In genomic region chr15:63870403-63871209, GRCh38 we compare ENCODE assay signal across 9 cellular contexts. TPM values are rescaled to one million over a fixed set of nuclear protein-coding genes. Genes with fewer than 3 reads are reported as not detected.
DNase-seq lines count a peak whose midpoint lies in the region; ATAC-seq, FAIRE-seq and TF ChIP-seq lines count a peak whose summit lies in the region.
"Had no signal": no experiment of that assay in that cellular context is flagged by ENCODE, and none has a peak within 500 bp of the region (broad histone marks: within the 10 kb centered on the region; RNA-seq: fewer than 3 reads in every experiment).

No MANE protein-coding gene starts in this region.

- H4K8ac ChIP-seq in IMR-90 (ENCODE audit: low read depth in 2 of 2, low read length in 2 of 2) = no peak overlapping the region

- BruUV-seq in IMR-90 (replicated peaks; lab: Mats Ljungman, UMichigan) (no TSS peak), K562 (replicated peaks; lab: Mats Ljungman, UMichigan) (no TSS peak)

- no peak for TF ChIP-seq EP300 in K562 (IDR thresholded peaks at IDR 0.05; ENCODE audit: low read length)

- dilution Hi-C loops in IMR-90 (cut with HindIII; ENCODE audit: low sequenced_read_pairs, unreplicated experiment) = no loop called here

- no peak overlapping the region for H4K91ac ChIP-seq in IMR-90 (ENCODE audit: insufficient read depth, low read depth, low read length)

- CTCF ChIA-PET in IMR-90 (lab: Yijun Ruan, JAX) (interaction anchor here (0.7 to 0.9 kb wide), 2 partner anchors 20 to 44 kb away, joined by 3 read pairs; no protein-coding TSS in a partner anchor), K562 (lab: Yijun Ruan, JAX; ENCODE audit: low intra/inter-chr PET ratio) (no interaction called here)

- intact Hi-C loops in IMR-90 (cut with micrococcal nuclease) (no loop called here), K562 (cut with micrococcal nuclease) (no loop called here), esophagus squamous epithelium (cut with DNase I) (no loop called here)

- H3K4me2 ChIP-seq in IMR-90 (ENCODE audit: low read depth, low read length) (no peak overlapping the region), K562 (ENCODE audit: insufficient read depth, low read length) (no peak overlapping the region)

- H3K79me1 ChIP-seq in IMR-90 (ENCODE audit: low read depth in 1 of 2, low read length in 2 of 2) = no peaks in the 10 kb centered on the region

- no peak overlapping the region for H2AK9ac ChIP-seq in IMR-90 (replicated peaks; ENCODE audit: low read depth, low read length, poor library complexity)

- no peak for TF ChIP-seq POLR2A in IMR-90 (IDR thresholded peaks at IDR 0.05; ENCODE audit: low read depth, low read length)
- TF ChIP-seq POLR2A in K562 (conservative IDR thresholded peaks at IDR 0.05) = no peak
- no peak for TF ChIP-seq POLR2A in esophagus squamous epithelium (IDR thresholded peaks at IDR 0.05)

- H3K4me1 ChIP-seq in IMR-90 (ENCODE audit: control insufficient read depth, insufficient read depth, low read length) = peaks cover 2% of the 10 kb centered on the region; the same call in 1 of the 2 replicates
- H3K4me1 ChIP-seq in K562 (replicated peaks in 1 of 2; ENCODE audit: control insufficient read depth in 2 of 2, insufficient read depth in 2 of 2, low read length in 2 of 2) = peaks cover 2 to 6% of the 10 kb centered on the region in 2 experiments; a peak in 4 of 5 replicates
- H3K4me1 ChIP-seq in esophagus squamous epithelium = no peaks in the 10 kb centered on the region

- H4K20me1 ChIP-seq in IMR-90 (ENCODE audit: insufficient read depth, low read length) = peaks cover 13% of the 10 kb centered on the region; the same call in 1 of the 2 replicates
- H4K20me1 ChIP-seq in K562 (replicated peaks; ENCODE audit: control insufficient read depth, insufficient read depth, low read length) = no peaks in the 10 kb centered on the region

- no peaks in the 10 kb centered on the region for H3K79me2 ChIP-seq in K562 (ENCODE audit: control insufficient read depth, insufficient read depth, low read length)

- ATAC-seq in IMR-90 (ENCODE audit: low read depth) (peak; percentile 100), K562 (peak; percentile 89), left lobe of liver (peak; percentile 71), HG02678 (IDR thresholded peaks at IDR 0.05; ENCODE audit: unreplicated experiment) (no peak)

- no peak overlapping the region for H2BK20ac ChIP-seq in IMR-90 (ENCODE audit: low read depth, low read length)

- H2AFZ ChIP-seq in IMR-90 (replicated peaks; ENCODE audit: low read length, poor library complexity) = peak overlapping the region; percentile 67
- H2AFZ ChIP-seq in K562 (ENCODE audit: low read depth, low read length) = no peak overlapping the region

- no peak overlapping the region for H4K5ac ChIP-seq in IMR-90 (ENCODE audit: low read depth, low read length)

- no peak overlapping the region for H3K4me3 ChIP-seq in IMR-90 (ENCODE audit: insufficient read depth, low read depth, low read length)
- H3K4me3 ChIP-seq in K562 = no peak overlapping the region
- no peak overlapping the region for H3K4me3 ChIP-seq in esophagus squamous epithelium

- H3K56ac ChIP-seq in IMR-90 (ENCODE audit: extremely low read depth, insufficient read depth, low read length) = no peak overlapping the region

- H2BK120ac ChIP-seq in IMR-90 (ENCODE audit: low read depth, low read length) = no peak overlapping the region

- no peak overlapping the region for H2BK15ac ChIP-seq in IMR-90 (ENCODE audit: low read depth, low read length)

- no peaks in the 10 kb centered on the region for H3K36me3 ChIP-seq in IMR-90 (ENCODE audit: control insufficient read depth, insufficient read depth, low read length)
- no peaks in the 10 kb centered on the region for H3K36me3 ChIP-seq in K562 (ENCODE audit: control insufficient read depth, insufficient read depth, low read length)
- no peaks in the 10 kb centered on the region for H3K36me3 ChIP-seq in esophagus squamous epithelium

- FAIRE-seq in K562 (lab: Jason Lieb, UNC) = peak; percentile 63
- FAIRE-seq: frontal cortex had no signal

- no peak overlapping the region for H3K4ac ChIP-seq in IMR-90 (ENCODE audit: low read depth, low read length)

- H3K23ac ChIP-seq in IMR-90 (ENCODE audit: low read depth, low read length) = no peak overlapping the region

- TF ChIP-seq CTCF in IMR-90 (conservative IDR thresholded peaks at IDR 0.05; ENCODE audit: low read depth, low read length) (no peak), K562 (IDR thresholded peaks at IDR 0.05 in 2 of 3, conservative IDR thresholded peaks at IDR 0.05 in 1 of 3; ENCODE audit: insufficient read depth in 2 of 3, low read depth in 1 of 3, low read length in 3 of 3) (no peak), esophagus squamous epithelium (IDR thresholded peaks at IDR 0.05) (no peak)

- no peak overlapping the region for H3K18ac ChIP-seq in IMR-90 (ENCODE audit: low read depth, low read length)

- H3K9ac ChIP-seq in IMR-90 (ENCODE audit: low read depth, low read length) (no peak overlapping the region), K562 (ENCODE audit: insufficient read depth in 1 of 2, low read depth in 2 of 2, low read length in 2 of 2) (no peak overlapping the region)

- H3K9me1 ChIP-seq in IMR-90 (ENCODE audit: insufficient read depth, low read length) (0 out of 2 replicates have a peak, but pooled peaks cover 3% of the 10 kb centered on the region), K562 (ENCODE audit: control insufficient read depth, insufficient read depth, low read length) (no peaks in the 10 kb centered on the region)

- WGBS in IMR-90 (ENCODE audit: extremely low coverage in 2 of 2, insufficient read length in 1 of 2), 2 experiments = 40% methylated on average over 2 of the region's 6 CpGs; no CpG with 5 or more reads in 1 of the 2 experiments
- 59% methylated on average over 5 of the region's 6 CpGs for WGBS in K562 (ENCODE audit: insufficient coverage, low coverage, missing lambda C conversion rate)
- WGBS in esophagus squamous epithelium, 2 donors = 79 to 91% methylated on average over 2 to 3 of the region's 6 CpGs

- POLR2A ChIA-PET in IMR-90 (lab: Charles Lee; ENCODE audit: unreplicated experiment) (no interaction called here), K562 (lab: Yijun Ruan, JAX) (interaction anchor here (0.7 to 1.9 kb wide), 4 partner anchors 12 to 140 kb away, joined by 3 to 9 read pairs (median 4); no protein-coding TSS in a partner anchor)

- H2AK5ac ChIP-seq in IMR-90 (ENCODE audit: low read depth, low read length) = no peak overlapping the region

- H3K27ac ChIP-seq in IMR-90 (ENCODE audit: insufficient read depth, low read length) = no peak overlapping the region
- no peak overlapping the region for H3K27ac ChIP-seq in K562 (ENCODE audit: extremely low read depth, low read depth, low read length)
- no peak overlapping the region for H3K27ac ChIP-seq in esophagus squamous epithelium

- H3K14ac ChIP-seq in IMR-90 (replicated peaks; ENCODE audit: low read depth, low read length) = no peak overlapping the region

- TF ChIP-seq RAD21 in IMR-90 (IDR thresholded peaks at IDR 0.05; ENCODE audit: low read length) (peak; percentile 18; the same call in 1 of the 2 replicates), K562 (CRISPR knock-in tag; conservative IDR thresholded peaks at IDR 0.05 in 1 of 2, IDR thresholded peaks at IDR 0.05 in 1 of 2) (no peak)

- H3K27me3 ChIP-seq in IMR-90 (ENCODE audit: control insufficient read depth, insufficient read depth, low read length) (peaks cover 6% of the 10 kb centered on the region), K562 (ENCODE audit: control insufficient read depth in 2 of 2, insufficient read depth in 2 of 2, low read length in 2 of 2) (no peaks in the 10 kb centered on the region), esophagus squamous epithelium (no peaks in the 10 kb centered on the region)

- in situ Hi-C loops in ACHN (cut with HindIII; ENCODE audit: low pct_ligation_motif_present, low pct_unique_long_range_greater_than_20kb, low sequenced_read_pairs) = no loop called here
- in situ Hi-C loops in IMR-90 (cut with MboI; ENCODE audit: low sequenced_read_pairs) = loop anchor here (25.0 kb wide), 1 partner anchor 167 kb away; the partner anchor contains the start of gene DAPK2
- in situ Hi-C loops in K562 (cut with MboI) = no loop called here

- H3K9me3 ChIP-seq in IMR-90 (ENCODE audit: control insufficient read depth, insufficient read depth, low read length) = peaks cover 4% of the 10 kb centered on the region; the same call in 1 of the 2 replicates
- no peaks in the 10 kb centered on the region for H3K9me3 ChIP-seq in K562 (replicated peaks; ENCODE audit: control insufficient read depth, insufficient read depth, low read depth, low read length)
- no peaks in the 10 kb centered on the region for H3K9me3 ChIP-seq in esophagus squamous epithelium

- peak; percentile 75 for DNase-seq in ACHN
- peak; percentile 85 for DNase-seq in IMR-90
- peak; percentile 45 to 70 (median 60) for DNase-seq in K562 (ENCODE audit: extremely low read depth in 1 of 4, low spot score in 3 of 4)
- DNase-seq in left lobe of liver (ENCODE audit: low spot score) = no peak
- DNase-seq in NCI-H69 (lab: John Stamatoyannopoulos, UW) = no peak
- DNase-seq in activated CD4-positive, alpha-beta T cell treated with anti-CD3 and anti-CD28 coated beads for 48 hours = no peak
- DNase-seq in esophagus squamous epithelium (lab: John Stamatoyannopoulos, UW) = no peak

- no peak overlapping the region for H2BK5ac ChIP-seq in IMR-90 (ENCODE audit: low read depth, low read length, poor library complexity, severe bottlenecking)

RNA-seq across cellular contexts. Expression of gene HERC1, which starts 36.9 kb away (rescaled TPM):
- total RNA-seq in IMR-90 (2012; rRNA removed) (98.0 and 109 TPM in 2 replicates), K562 (2014; rRNA removed) (91.9 and 93.1 TPM in 2 replicates), K562 (2014; rRNA removed; fragmentation: Illumina TruSeq; extraction: Trizol) (79.2 and 88.1 TPM in 2 replicates), K562 (2015; rRNA removed; fragmentation: Illumina TruSeq; extraction: Trizol) (90.4 and 92.6 TPM in 2 replicates), K562 (2021) (103 and 108 TPM in 2 replicates), left lobe of liver (40.6 TPM), esophagus squamous epithelium (10 to 100 TPM; 41.7 to 69.2 (median 59.0) TPM)
- polyA plus RNA-seq in IMR-90 (2012; rRNA removed) (22.0 and 28.6 TPM in 2 replicates), K562 (2011; rRNA removed) (43.9 and 48.3 TPM in 2 replicates), K562 (2014; fragmentation: Illumina TruSeq; extraction: Trizol) (79.0 and 89.9 TPM in 2 replicates), K562 (2014; fragmentation: Nextera tagmentation; extraction: Ambion mirVana) (10 to 100 TPM; 24.5 to 42.4 TPM), K562 (2014; rRNA removed) (70.7 and 83.4 TPM in 2 replicates)
- polyA plus RNA-seq in IMR-90 (2012; cell fraction: cytosol; rRNA removed) = 13.6 and 14.5 TPM in 2 replicates
- 24.4 and 30.1 TPM in 2 replicates for polyA plus RNA-seq in IMR-90 (2012; cell fraction: nucleus; rRNA removed; ENCODE audit: low replicate concordance)
- 151 and 399 TPM in 2 replicates for total RNA-seq in K562 (2011; cell fraction: chromatin; rRNA removed; ENCODE audit: low replicate concordance)
- 94.9 and 123 TPM in 2 replicates for total RNA-seq in K562 (2011; cell fraction: nucleolus; rRNA removed)
- total RNA-seq in K562 (2011; cell fraction: nucleoplasm; rRNA removed) = 139 and 141 TPM in 2 replicates
- 46.7 and 50.5 TPM in 2 replicates for polyA plus RNA-seq in K562 (2011; cell fraction: cytosol; rRNA removed)
- polyA plus RNA-seq in K562 (2011; cell fraction: nucleus; rRNA removed) = 125 and 130 TPM in 2 replicates
- 68.9 and 92.0 TPM in 2 replicates for polyA plus RNA-seq in K562 (2012)
- 115 and 136 TPM in 2 replicates for polyA minus RNA-seq in K562 (2011; rRNA and poly(A)+ RNA removed)
- 56.8 and 74.4 TPM in 2 replicates for polyA minus RNA-seq in K562 (2011; cell fraction: cytosol; rRNA and poly(A)+ RNA removed)
- 75.0 and 142 TPM in 2 replicates for polyA minus RNA-seq in K562 (2011; cell fraction: nucleus; rRNA and poly(A)+ RNA removed)

Comparison
In these comparisons a context has a peak if more than half of its experiments do, and no peak if none do; other contexts are left out.
1. DNase-seq: peak in ACHN (single experiment), IMR-90 (single experiment) and K562 (4 of 4); none in left lobe of liver (single experiment), NCI-H69 (single experiment), activated CD4-positive, alpha-beta T cell treated with anti-CD3 and anti-CD28 coated beads for 48 hours (single experiment) and esophagus squamous epithelium (single experiment).